In the genomic region with DNA sequence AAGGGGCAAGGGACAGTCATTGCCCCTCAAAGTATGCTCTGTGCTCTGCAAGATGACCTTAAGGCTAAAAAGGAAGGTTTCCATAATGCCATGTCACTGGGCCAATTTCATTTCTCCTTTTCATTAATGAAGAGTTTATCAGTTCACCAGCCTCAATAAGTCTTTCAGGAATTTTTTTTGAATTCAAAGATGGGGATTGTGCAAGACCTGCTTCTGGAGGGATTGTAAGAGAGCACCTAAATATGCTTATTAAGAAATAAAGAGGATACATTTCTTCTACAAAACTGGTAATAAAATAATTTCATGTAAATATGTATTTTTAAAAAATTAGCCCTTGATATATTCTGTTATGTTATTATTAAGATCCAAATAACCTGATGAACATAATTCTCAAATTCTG, we compare ENCODE assay signal across 28 cellular contexts.
"Had no signal": no experiment of that assay in that cellular context is flagged by ENCODE, and none has a peak within 500 bp of the region (broad histone marks: within the 10 kb centered on the region; RNA-seq: fewer than 3 reads in every experiment).

No MANE protein-coding gene starts in this region.

- H3K4me2 ChIP-seq: neural progenitor cell had no signal

- H3K4me3 ChIP-seq: left ventricle myocardium inferior, lung, neural progenitor cell, psoas muscle, right atrium auricular region, skin epidermis, suprapubic skin, thoracic aorta, tibial artery, upper lobe of right lung had no signal

- H3K27me3 ChIP-seq: neural progenitor cell, neutrophil, right atrium auricular region, suprapubic skin, tibial artery, upper lobe of right lung had no signal

- H3K4me1 ChIP-seq: left ventricle myocardium inferior, neural progenitor cell, parathyroid adenoma, psoas muscle, right atrium auricular region, suprapubic skin, tibial artery, upper lobe of right lung had no signal

- H3K36me3 ChIP-seq: left ventricle myocardium inferior, neural progenitor cell, neutrophil, right atrium auricular region, suprapubic skin, thoracic aorta, tibial artery, upper lobe of right lung had no signal

- H2AFZ ChIP-seq: neural progenitor cell, parathyroid adenoma had no signal

- ATAC-seq: natural killer cell; psoas muscle; sciatic nerve; stimulated activated naive B cell treated with anti-CD40 and anti-IgM and Interleukin-4, amounts not matched to agents 10 μg/mL and 1 μg/mL and 100 μg/mL, for 72 hours; upper lobe of right lung had no signal

- H3K9ac ChIP-seq: neural progenitor cell, parathyroid adenoma had no signal

- FAIRE-seq: urothelium cell line had no signal

- DNase-seq: hypothalamus; immature natural killer cell; islet precursor cell; left ventricle myocardium inferior; mesendoderm; naive B cell; natural killer cell; nephron progenitor cell; occipital lobe; psoas muscle; stimulated activated CD4-positive, alpha-beta T cell treated with anti-CD3 and anti-CD28 coated beads, Interleukin-12 subunit alpha, Interleukin-12 subunit beta, amount 100 ng/mL, for 4 hours; stimulated activated CD4-positive, alpha-beta T cell treated with anti-CD3 and anti-CD28 coated beads, Interleukin-15, amount 100 ng/mL, for 24 hours; stimulated activated CD4-positive, alpha-beta T cell treated with anti-CD3 and anti-CD28 coated beads, Interleukin-2, amount 100 ng/mL, for 24 hours; stimulated activated CD4-positive, alpha-beta T cell treated with anti-CD3 and anti-CD28 coated beads, Interleukin-4, amount 100 ng/mL, for 1 hour; stimulated activated naive B cell treated with anti-CD40 and anti-IgM and Interleukin-4, amounts not matched to agents 10 μg/mL and 1 μg/mL and 100 μg/mL, for 72 hours; tibial artery; trophoblast cell; upper lobe of right lung had no signal

- H3K27ac ChIP-seq: left ventricle myocardium inferior, neural progenitor cell, neutrophil, parathyroid adenoma, psoas muscle, right atrium auricular region, skin epidermis, suprapubic skin, thoracic aorta, tibial artery, upper lobe of right lung had no signal

- H3K9me3 ChIP-seq: left ventricle myocardium inferior, neutrophil, psoas muscle, right atrium auricular region, suprapubic skin, thoracic aorta, tibial artery, upper lobe of right lung had no signal
